1 cellular context compared by ENCODE assay signal in genomic region chr7:94087664-94088352, GRCh38.
TF ChIP-seq lines count a peak whose summit lies in the region.

No MANE protein-coding gene starts in this region.

TF ChIP-seq in WTC11, 78 proteins besides CTCF, POLR2A, EP300 and RAD21 (continued from another document):
- TF ChIP-seq STAT6 (CRISPR knock-in tag; conservative IDR thresholded peaks at IDR 0.05; ENCODE audit: low read depth) (no peak), ZBTB21 (CRISPR knock-in tag; IDR thresholded peaks at IDR 0.05; ENCODE audit: borderline replicate concordance) (no peak)
